20 cellular contexts compared by ENCODE assay signal in genomic region chr14:26702721-26703250, GRCh38.
"Had no signal": no experiment of that assay in that cellular context is flagged by ENCODE, and none has a peak within 500 bp of the region (broad histone marks: within the 10 kb centered on the region; RNA-seq: fewer than 3 reads in every experiment).

No MANE protein-coding gene starts in this region.

- H3K27me3 ChIP-seq: sigmoid colon had no signal

- H3K36me3 ChIP-seq: lower lobe of right lung, sigmoid colon had no signal

- H3K36me3 Mint-ChIP-seq: activated naive CD8-positive, alpha-beta T cell; type B pancreatic cell had no signal

- H3K4me1 ChIP-seq: lower lobe of right lung, psoas muscle, sigmoid colon had no signal

- ATAC-seq: activated CD8-positive, alpha-beta T cell treated with anti-CD3 and anti-CD28 coated beads for 36 hours; activated T-cell treated with anti-CD3 and anti-CD28 coated beads, Interleukin-2, amount 50 U/mL, for 72 hours; left cardiac atrium; lower lobe of right lung; psoas muscle; stimulated activated naive CD8-positive, alpha-beta T cell treated with anti-CD3 and anti-CD28 coated beads, Interleukin-15, amount 100 ng/mL, for 72 hours; T-helper 17 cell; WTC11 had no signal

- H3K9me3 Mint-ChIP-seq: dendritic cell treated with granulocyte-macrophage colony-stimulating factor and Interleukin-4, amounts not matched to agents 40 ng/mL and 50 ng/mL, for 4 days; type B pancreatic cell had no signal

- H3K27ac ChIP-seq: epithelial cell of prostate, lower lobe of right lung, psoas muscle, sigmoid colon had no signal

- H3K27ac Mint-ChIP-seq: activated CD8-positive, alpha-beta T cell treated with anti-CD3 and anti-CD28 coated beads for 36 hours; activated naive CD8-positive, alpha-beta T cell; activated T-cell treated with anti-CD3 and anti-CD28 coated beads, Interleukin-2, amount 50 U/mL, for 72 hours; dendritic cell treated with granulocyte-macrophage colony-stimulating factor and Interleukin-4, amounts not matched to agents 40 ng/mL and 50 ng/mL, for 4 days; stimulated activated naive CD8-positive, alpha-beta T cell treated with anti-CD3 and anti-CD28 coated beads, Interleukin-15, amount 100 ng/mL, for 72 hours; T-helper 17 cell; type B pancreatic cell; WTC11 had no signal

- H3K9me3 ChIP-seq: lower lobe of right lung, psoas muscle, sigmoid colon had no signal

- H3K4me1 Mint-ChIP-seq: stimulated activated naive CD8-positive, alpha-beta T cell treated with anti-CD3 and anti-CD28 coated beads, Interleukin-15, amount 100 ng/mL, for 72 hours; T-helper 17 cell had no signal

- H3K27me3 Mint-ChIP-seq: activated CD8-positive, alpha-beta T cell treated with anti-CD3 and anti-CD28 coated beads for 36 hours; activated naive CD8-positive, alpha-beta T cell; dendritic cell treated with granulocyte-macrophage colony-stimulating factor and Interleukin-4, amounts not matched to agents 40 ng/mL and 50 ng/mL, for 4 days; stimulated activated naive CD8-positive, alpha-beta T cell treated with anti-CD3 and anti-CD28 coated beads, Interleukin-15, amount 100 ng/mL, for 72 hours; T-helper 17 cell; type B pancreatic cell had no signal

- DNase-seq: activated CD4-positive, alpha-beta T cell treated with anti-CD3 and anti-CD28 coated beads for 48 hours; activated CD8-positive, alpha-beta memory T cell treated with anti-CD3 and anti-CD28 coated beads, Interleukin-2, amount 50 U/mL, for 4 hours; activated CD8-positive, alpha-beta T cell treated with anti-CD3 and anti-CD28 coated beads for 36 hours; activated gamma-delta T cell treated with Interleukin-2 at 50 U/mL for 16 hours; activated T-cell treated with anti-CD3 and anti-CD28 coated beads, Interleukin-2, amount 50 U/mL, for 72 hours; amygdala; effector memory CD4-positive, alpha-beta T cell; left cardiac atrium; lower lobe of right lung; midbrain; psoas muscle; sigmoid colon; stimulated activated CD4-positive, alpha-beta T cell treated with anti-CD3 and anti-CD28 coated beads, Interleukin-1b, Interleukin-23, amount 100 ng/mL, for 48 hours; stimulated activated naive CD8-positive, alpha-beta T cell treated with anti-CD3 and anti-CD28 coated beads, Interleukin-15, amount 100 ng/mL, for 72 hours; T-helper 17 cell had no signal

- H3K4me3 Mint-ChIP-seq: activated CD8-positive, alpha-beta T cell treated with anti-CD3 and anti-CD28 coated beads for 36 hours; activated naive CD8-positive, alpha-beta T cell; activated T-cell treated with anti-CD3 and anti-CD28 coated beads, Interleukin-2, amount 50 U/mL, for 72 hours; dendritic cell treated with granulocyte-macrophage colony-stimulating factor and Interleukin-4, amounts not matched to agents 40 ng/mL and 50 ng/mL, for 4 days; stimulated activated naive CD8-positive, alpha-beta T cell treated with anti-CD3 and anti-CD28 coated beads, Interleukin-15, amount 100 ng/mL, for 72 hours; T-helper 17 cell; type B pancreatic cell; WTC11 had no signal

- H3K4me3 ChIP-seq: lower lobe of right lung, psoas muscle, sigmoid colon had no signal
